29 cellular contexts compared by ENCODE assay signal in genomic region chr10:125238682-125239081, GRCh38.
DNase-seq lines count a peak whose midpoint lies in the region; ATAC-seq, FAIRE-seq and TF ChIP-seq lines count a peak whose summit lies in the region.
"Had no signal": no experiment of that assay in that cellular context is flagged by ENCODE, and none has a peak within 500 bp of the region (broad histone marks: within the 10 kb centered on the region; RNA-seq: fewer than 3 reads in every experiment).

No MANE protein-coding gene starts in this region.

- H3K9me3 ChIP-seq in HCT116 (ENCODE audit: control insufficient read depth in 1 of 2, insufficient read depth in 1 of 2, low read depth in 1 of 2, low read length in 2 of 2), result peaks cover 11 to 18% of the 10 kb centered on the region in 2 experiments; a peak in 3 of 4 replicates
- no peaks in the 10 kb centered on the region for H3K9me3 ChIP-seq in K562 (replicated peaks; ENCODE audit: control insufficient read depth, insufficient read depth, low read depth, low read length)
- H3K9me3 ChIP-seq: SJCRH30 had no signal

- in situ Hi-C loops in K562 (cut with MboI), result no loop called here

- no peak for ATAC-seq in HCT116
- no peak for ATAC-seq in K562
- ATAC-seq in natural killer cell treated with Interleukin-12 subunit alpha and Interleukin-12 subunit beta and Interleukin-15 and Interleukin-18, amount 100 ng/mL, for 72 hours, result no peak
- no peak for ATAC-seq in GM21447 (IDR thresholded peaks at IDR 0.05; ENCODE audit: unreplicated experiment)
- ATAC-seq: PC-3, Right ventricle myocardium inferior, T-cell had no signal

- WGBS in K562 (ENCODE audit: insufficient coverage, low coverage, missing lambda C conversion rate), result 0% methylated on average over 1 of the region's 1 CpG

- TF ChIP-seq RAD21 in HCT116 (IDR thresholded peaks at IDR 0.05; ENCODE audit: low read depth) (peak; percentile 28; the same call in 1 of the 2 replicates), K562 (CRISPR knock-in tag; conservative IDR thresholded peaks at IDR 0.05 in 1 of 2, IDR thresholded peaks at IDR 0.05 in 1 of 2) (no peak)

- BruUV-seq in HCT116 (replicated peaks; lab: Mats Ljungman, UMichigan) (no TSS peak), K562 (replicated peaks; lab: Mats Ljungman, UMichigan) (no TSS peak)

- CTCF ChIA-PET in HCT116 (lab: Charles Lee), result no interaction called here
- CTCF ChIA-PET in K562 (lab: Yijun Ruan, JAX; ENCODE audit: low intra/inter-chr PET ratio), result no interaction called here

- peaks cover 13% of the 10 kb centered on the region for H3K36me3 Mint-ChIP-seq in neural crest cell (ENCODE audit: low read depth)
- H3K36me3 Mint-ChIP-seq in natural killer cell treated with Interleukin-12 subunit alpha and Interleukin-12 subunit beta and Interleukin-15 and Interleukin-18, amount 100 ng/mL, for 72 hours, result peaks cover 24% of the 10 kb centered on the region
- H3K36me3 Mint-ChIP-seq: CD4-positive, CD25-positive, alpha-beta regulatory T cell; IgD-negative memory B cell; T-cell had no signal

- FAIRE-seq in K562 (lab: Jason Lieb, UNC) (no peak), HTR-8/SVneo (lab: Jason Lieb, UNC) (no peak)
- FAIRE-seq: GM12891 had no signal

- no peak overlapping the region for H3K27ac Mint-ChIP-seq in neural crest cell (ENCODE audit: unreplicated experiment)
- no peak overlapping the region for H3K27ac Mint-ChIP-seq in natural killer cell treated with Interleukin-12 subunit alpha and Interleukin-12 subunit beta and Interleukin-15 and Interleukin-18, amount 100 ng/mL, for 72 hours
- H3K27ac Mint-ChIP-seq: CD4-positive, CD25-positive, alpha-beta regulatory T cell; HFFc6; IgD-negative memory B cell; T-cell had no signal

- no peak overlapping the region for H3K4me2 ChIP-seq in HCT116 (ENCODE audit: low read length)
- H3K4me2 ChIP-seq in K562 (ENCODE audit: insufficient read depth, low read length), result no peak overlapping the region
- H3K4me2 ChIP-seq: BLaER1 had no signal

- TF ChIP-seq CTCF in HCT116 (IDR thresholded peaks at IDR 0.05 in 2 of 3, conservative IDR thresholded peaks at IDR 0.05 in 1 of 3; ENCODE audit: borderline replicate concordance in 1 of 3, insufficient read depth in 1 of 3, low read depth in 2 of 3, low read length in 2 of 3), result peak in 2 of 3 experiments; percentile 29 to 56; a peak in 3 of 6 replicates
- no peak for TF ChIP-seq CTCF in K562 (IDR thresholded peaks at IDR 0.05 in 2 of 3, conservative IDR thresholded peaks at IDR 0.05 in 1 of 3; ENCODE audit: insufficient read depth in 2 of 3, low read depth in 1 of 3, low read length in 3 of 3)
- peak; percentile 37 for TF ChIP-seq CTCF in neural crest cell (conservative IDR thresholded peaks at IDR 0.05)

- no peak overlapping the region for H3K27ac ChIP-seq in HCT116 (ENCODE audit: low read depth, low read length)
- H3K27ac ChIP-seq in K562 (ENCODE audit: extremely low read depth, low read depth, low read length), result no peak overlapping the region
- H3K27ac ChIP-seq: 22Rv1, BLaER1, SJCRH30 had no signal

- peaks cover 18% of the 10 kb centered on the region for H3K9me3 Mint-ChIP-seq in neural crest cell
- peaks cover 8% of the 10 kb centered on the region for H3K9me3 Mint-ChIP-seq in natural killer cell treated with Interleukin-12 subunit alpha and Interleukin-12 subunit beta and Interleukin-15 and Interleukin-18, amount 100 ng/mL, for 72 hours

- peak; percentile 14 for DNase-seq in DMS53 (lab: John Stamatoyannopoulos, UW)
- no peak for DNase-seq in DMS53 treated with DMSO at 0.1 percent for 48 hours (lab: John Stamatoyannopoulos, UW; ENCODE audit: unreplicated experiment)
- no peak for DNase-seq in HCT116 (ENCODE audit: low read depth, low spot score)
- DNase-seq in K562 (ENCODE audit: extremely low read depth in 1 of 4, low spot score in 3 of 4), result peak in 2 of 4 experiments; percentile 16 to 18
- DNase-seq in neural crest cell (ENCODE audit: low read depth, low spot score), result no peak
- DNase-seq in HTR-8/SVneo (ENCODE audit: insufficient read length, low spot score), result no peak
- no peak for DNase-seq in natural killer cell treated with Interleukin-12 subunit alpha and Interleukin-12 subunit beta and Interleukin-15 and Interleukin-18, amount 100 ng/mL, for 72 hours (ENCODE audit: low spot score)
- DNase-seq: CD4-positive, CD25-positive, alpha-beta regulatory T cell; DMS153; GDM1; H7; HFFc6; NCI-H1092; NCI-H1417 treated with DMSO at 0.1 percent for 48 hours; NCI-H1694 treated with DMSO at 0.1 percent for 48 hours; NCI-H2081 treated with DMSO at 0.1 percent for 48 hours; NCI-H2171 treated with DMSO at 0.1 percent for 48 hours; NCI-H345; NCI-H510A treated with DMSO at 0.1 percent for 48 hours; NCI-H774; PC-3; SJCRH30; T-cell had no signal

- no peaks in the 10 kb centered on the region for H3K27me3 Mint-ChIP-seq in neural crest cell (ENCODE audit: low read depth)
- peaks cover 34 to 51% of the 10 kb centered on the region in 2 donors for H3K27me3 Mint-ChIP-seq in natural killer cell treated with Interleukin-12 subunit alpha and Interleukin-12 subunit beta and Interleukin-15 and Interleukin-18, amount 100 ng/mL, for 72 hours

- no peaks in the 10 kb centered on the region; the same call in 1 of the 2 replicates for H3K9me2 ChIP-seq in HCT116 (ENCODE audit: insufficient read depth)

- H3K27me3 ChIP-seq in HCT116 (ENCODE audit: insufficient read depth, low read length), result no peaks in the 10 kb centered on the region
- H3K27me3 ChIP-seq in K562 (ENCODE audit: control insufficient read depth in 2 of 2, insufficient read depth in 2 of 2, low read length in 2 of 2), result no peaks in the 10 kb centered on the region; a peak in 1 of 5 replicates
- H3K27me3 ChIP-seq: BLaER1, SJCRH30 had no signal

- H3K9ac ChIP-seq in HCT116 (ENCODE audit: low read length), result no peak overlapping the region
- no peak overlapping the region for H3K9ac ChIP-seq in K562 (ENCODE audit: insufficient read depth in 1 of 2, low read depth in 2 of 2, low read length in 2 of 2)
- H3K9ac ChIP-seq: BLaER1 had no signal

- H3K79me2 ChIP-seq in HCT116 (ENCODE audit: insufficient read depth, low read length), result no peaks in the 10 kb centered on the region
- H3K79me2 ChIP-seq in K562 (ENCODE audit: control insufficient read depth, insufficient read depth, low read length), result no peaks in the 10 kb centered on the region

- intact Hi-C loops in HCT116 (cut with micrococcal nuclease) (no loop called here), K562 (cut with micrococcal nuclease) (no loop called here)

- no peaks in the 10 kb centered on the region for H3K9me1 ChIP-seq in K562 (ENCODE audit: control insufficient read depth, insufficient read depth, low read length)

- no peak for TF ChIP-seq POLR2A in HCT116 (IDR thresholded peaks at IDR 0.05; ENCODE audit: borderline replicate concordance, extremely low read depth, insufficient read depth, insufficient read length)
- TF ChIP-seq POLR2A in K562 (conservative IDR thresholded peaks at IDR 0.05), result no peak

- POLR2A ChIA-PET in HCT116 (lab: Charles Lee) (no interaction called here), K562 (lab: Yijun Ruan, JAX) (no interaction called here)

- H4K20me1 ChIP-seq in HCT116 (ENCODE audit: insufficient read depth) (no peaks in the 10 kb centered on the region), K562 (replicated peaks; ENCODE audit: control insufficient read depth, insufficient read depth, low read length) (no peaks in the 10 kb centered on the region)
- H4K20me1 ChIP-seq: BLaER1 had no signal

- H3K4me3 ChIP-seq in HCT116 (replicated peaks in 1 of 2; ENCODE audit: low read depth in 1 of 2, low read length in 2 of 2), result no peak overlapping the region
- H3K4me3 ChIP-seq in K562, result no peak overlapping the region
- H3K4me3 ChIP-seq: BLaER1, SJCRH30 had no signal

- no peak overlapping the region for H3K4me3 Mint-ChIP-seq in neural crest cell
- H3K4me3 Mint-ChIP-seq in natural killer cell treated with Interleukin-12 subunit alpha and Interleukin-12 subunit beta and Interleukin-15 and Interleukin-18, amount 100 ng/mL, for 72 hours, result no peak overlapping the region
- H3K4me3 Mint-ChIP-seq: CD4-positive, CD25-positive, alpha-beta regulatory T cell; HFFc6; IgD-negative memory B cell; T-cell had no signal

- H3K36me3 ChIP-seq in HCT116 (ENCODE audit: control insufficient read depth in 1 of 2, insufficient read depth in 2 of 2, low read length in 2 of 2) (no peaks in the 10 kb centered on the region), K562 (ENCODE audit: control insufficient read depth, insufficient read depth, low read length) (no peaks in the 10 kb centered on the region)
- H3K36me3 ChIP-seq: BLaER1, SJCRH30 had no signal

- H3K4me1 Mint-ChIP-seq in neural crest cell, result no peaks in the 10 kb centered on the region
- no peaks in the 10 kb centered on the region for H3K4me1 Mint-ChIP-seq in natural killer cell treated with Interleukin-12 subunit alpha and Interleukin-12 subunit beta and Interleukin-15 and Interleukin-18, amount 100 ng/mL, for 72 hours (ENCODE audit: low read depth in 2 of 2)
- H3K4me1 Mint-ChIP-seq: CD4-positive, CD25-positive, alpha-beta regulatory T cell; IgD-negative memory B cell; T-cell had no signal

- H3K4me1 ChIP-seq in HCT116 (ENCODE audit: control insufficient read depth in 1 of 2, insufficient read depth in 2 of 2, low read length in 2 of 2), result peaks cover 0 to 11% of the 10 kb centered on the region in 2 experiments; a peak in 1 of 4 replicates
- H3K4me1 ChIP-seq in K562 (replicated peaks in 1 of 2; ENCODE audit: control insufficient read depth in 2 of 2, insufficient read depth in 2 of 2, low read length in 2 of 2), result no peaks in the 10 kb centered on the region

- no peak for TF ChIP-seq EP300 in K562 (IDR thresholded peaks at IDR 0.05; ENCODE audit: low read length)

- RAD21 ChIA-PET in HCT116 (lab: Charles Lee; ENCODE audit: low non-redundant PET in 1 of 2, low total read pairs in 2 of 2, uncharacterized antibody in 2 of 2, unreplicated experiment in 2 of 2), result no interaction called here

- H2AFZ ChIP-seq in HCT116 (ENCODE audit: low read depth, low read length, poor library complexity, severe bottlenecking), result no peak overlapping the region
- H2AFZ ChIP-seq in K562 (ENCODE audit: low read depth, low read length), result no peak overlapping the region

TF ChIP-seq in HCT116, 20 proteins besides CTCF, POLR2A, EP300 and RAD21 (continues in another document):
- TF ChIP-seq ATF3 (IDR thresholded peaks at IDR 0.05) (no peak), YY1 (IDR thresholded peaks at IDR 0.05; ENCODE audit: extremely low read depth, insufficient replicate concordance, low read depth, low read length) (no peak), CBX3 (IDR thresholded peaks at IDR 0.05; ENCODE audit: low read depth) (peak; percentile 99)

TF ChIP-seq in K562, 482 proteins besides CTCF, POLR2A, EP300 and RAD21 (continues in another document):
- TF ChIP-seq SREBF2 (CRISPR knock-in tag; IDR thresholded peaks at IDR 0.05), result no peak
- peak; percentile 83 for TF ChIP-seq CBX5 (IDR thresholded peaks at IDR 0.05; ENCODE audit: borderline replicate concordance, low read depth)
- TF ChIP-seq ZNF584 (CRISPR knock-in tag; IDR thresholded peaks at IDR 0.05; ENCODE audit: low read depth), result no peak
- TF ChIP-seq PRMT5 (CRISPR knock-in tag; IDR thresholded peaks at IDR 0.05), result no peak
- peak; percentile 91 for TF ChIP-seq TRIM28 (IDR thresholded peaks at IDR 0.05)
- peak in 1 of 2 experiments; percentile 31; a peak in 1 of 4 replicates for TF ChIP-seq TRIM24 (IDR thresholded peaks at IDR 0.05)

Comparison
In these comparisons a context has a peak if more than half of its experiments do, and no peak if none do; other contexts are left out.
1. CTCF ChIP-seq: peak in HCT116 (2 of 3) and neural crest cell (single experiment); none in K562 (0 of 3).